ENCODE assay signal across 16 cellular contexts in the genomic region with DNA sequence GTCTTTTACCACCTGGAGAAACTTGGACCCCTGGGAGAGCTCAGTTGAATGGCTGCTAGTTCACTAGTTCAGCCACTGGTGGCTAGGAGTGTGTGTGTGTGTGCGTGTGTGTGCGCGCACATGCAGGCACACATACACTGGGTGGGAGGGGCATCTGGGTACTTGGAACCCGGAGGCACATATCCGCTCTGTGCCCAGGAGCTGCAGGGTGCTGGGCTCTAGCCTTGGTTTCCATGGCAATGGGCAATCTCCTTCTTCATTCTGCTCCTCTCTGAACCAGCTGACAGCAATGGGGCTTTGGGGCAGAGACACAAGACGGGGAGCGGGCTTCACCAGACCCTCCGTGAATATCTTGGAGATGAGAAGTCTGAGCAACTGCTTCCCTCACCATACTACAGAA.
DNase-seq lines count a peak whose midpoint lies in the region; ATAC-seq and TF ChIP-seq lines count a peak whose summit lies in the region.
"Had no signal": no experiment of that assay in that cellular context is flagged by ENCODE, and none has a peak within 500 bp of the region (broad histone marks: within the 10 kb centered on the region; RNA-seq: fewer than 3 reads in every experiment).

No MANE protein-coding gene starts in this region.

- ATAC-seq in esophagus mucosa (no peak), T-cell (replicated peaks in 1 of 4) (no peak)
- ATAC-seq: GM23338 had no signal

- H3K27me3 ChIP-seq in BLaER1 (no peaks in the 10 kb centered on the region), neuronal stem cell (ENCODE audit: control insufficient read depth in 3 of 3, insufficient read depth in 3 of 3, low read depth in 1 of 3, low read length in 3 of 3) (peaks cover 0 to 22% (median 0%) of the 10 kb centered on the region in 3 experiments), esophagus squamous epithelium (peaks cover 0 to 76% (median 0%) of the 10 kb centered on the region in 4 donors)

- H3K9ac ChIP-seq in BLaER1 (no peak overlapping the region), neuronal stem cell (ENCODE audit: low read depth, low read length, poor library complexity) (no peak overlapping the region)

- no peak overlapping the region for H3K4me3 Mint-ChIP-seq in T-cell
- H3K4me3 Mint-ChIP-seq: CD14-positive monocyte; CD4-positive, alpha-beta memory T cell; GM23338 had no signal

- H3K4me1 ChIP-seq in BLaER1 (peaks cover 54% of the 10 kb centered on the region), neuronal stem cell (ENCODE audit: control insufficient read depth in 2 of 2, insufficient read depth in 1 of 2, low read depth in 1 of 2, low read length in 2 of 2) (no peaks in the 10 kb centered on the region), esophagus squamous epithelium (no peaks in the 10 kb centered on the region)

- H3K4me1 Mint-ChIP-seq in T-cell = peaks cover 0 to 15% (median 8%) of the 10 kb centered on the region in 3 donors
- H3K4me1 Mint-ChIP-seq: CD14-positive monocyte had no signal

- H2BK120ac ChIP-seq in neuronal stem cell (ENCODE audit: low read depth, low read length) = no peak overlapping the region

- intact Hi-C loops in esophagus squamous epithelium (cut with DNase I) = no loop called here

- TF ChIP-seq POLR2A in esophagus squamous epithelium (IDR thresholded peaks at IDR 0.05) = no peak

- H3K36me3 Mint-ChIP-seq in T-cell = no peaks in the 10 kb centered on the region
- H3K36me3 Mint-ChIP-seq: CD14-positive monocyte; CD4-positive, alpha-beta memory T cell had no signal

- no peak overlapping the region for H3K27ac Mint-ChIP-seq in T-cell
- H3K27ac Mint-ChIP-seq: CD14-positive monocyte; CD4-positive, alpha-beta memory T cell; GM23338 had no signal

- no peak overlapping the region for H3K14ac ChIP-seq in neuronal stem cell (ENCODE audit: low read length)

- DNase-seq in cerebellum (ENCODE audit: low spot score) (peak; percentile 87), neuronal stem cell (ENCODE audit: low spot score) (no peak), esophagus squamous epithelium (lab: John Stamatoyannopoulos, UW) (no peak), T-cell (no peak)
- DNase-seq in stimulated activated CD4-positive, alpha-beta T cell treated with anti-CD3 and anti-CD28 coated beads, Interleukin-2, amount 100 ng/mL, for 24 hours = no peak
- DNase-seq: ACHN; CD4-positive, alpha-beta memory T cell; DMS153; DMS79; GF-D8; HCEC 1CT had no signal

- H3K27ac ChIP-seq in BLaER1 (no peak overlapping the region), KOPT-K1 (ENCODE audit: low read depth, low read length, poor library complexity, severe bottlenecking) (peak overlapping the region; percentile 62), neuronal stem cell (replicated peaks; ENCODE audit: low read length) (no peak overlapping the region), esophagus squamous epithelium (no peak overlapping the region)

- H3K4me2 ChIP-seq in BLaER1 (peak overlapping the region; percentile 75; the same call in 1 of the 2 replicates), neuronal stem cell (ENCODE audit: insufficient read depth, low read length, poor library complexity, severe bottlenecking) (no peak overlapping the region)
- H3K4me2 ChIP-seq: GM23338 had no signal

- H2BK5ac ChIP-seq in neuronal stem cell (ENCODE audit: low read length) = no peak overlapping the region

- no CpG with 5 or more reads among the region's 8 CpGs for WGBS in neuronal stem cell (ENCODE audit: extremely low coverage in 2 of 2, insufficient read length in 2 of 2, insufficient replicate concordance in 1 of 2), 2 donors
- WGBS in esophagus squamous epithelium, 2 donors = 63 to 92% methylated on average over 3 to 4 of the region's 8 CpGs

- CTCF ChIA-PET in T-cell (lab: Charles Lee) = no interaction called here

- H3K9me3 Mint-ChIP-seq in T-cell = no peaks in the 10 kb centered on the region
- H3K9me3 Mint-ChIP-seq: CD4-positive, alpha-beta memory T cell; GM23338 had no signal

- H3K36me3 ChIP-seq in BLaER1 (no peaks in the 10 kb centered on the region), KOPT-K1 (ENCODE audit: insufficient read depth, low read length) (no peaks in the 10 kb centered on the region), neuronal stem cell (replicated peaks in 1 of 2; ENCODE audit: control insufficient read depth in 2 of 2, insufficient read depth in 2 of 2, low read length in 2 of 2) (no peaks in the 10 kb centered on the region), esophagus squamous epithelium (no peaks in the 10 kb centered on the region)

- H3K4me3 ChIP-seq in BLaER1 (no peak overlapping the region), neuronal stem cell (ENCODE audit: low read length in 2 of 2) (no peak overlapping the region), esophagus squamous epithelium (no peak overlapping the region)
- H3K4me3 ChIP-seq: GM23338 had no signal

- H2BK15ac ChIP-seq in neuronal stem cell (ENCODE audit: low read length) = no peak overlapping the region

- no peaks in the 10 kb centered on the region for H4K20me1 ChIP-seq in BLaER1

- H4K8ac ChIP-seq in neuronal stem cell (ENCODE audit: low read depth, low read length) = no peak overlapping the region

- H4K91ac ChIP-seq in neuronal stem cell (ENCODE audit: low read depth, low read length, poor library complexity) = no peak overlapping the region

- no peak overlapping the region for H2AFZ ChIP-seq in neuronal stem cell (ENCODE audit: low read length)
- H2AFZ ChIP-seq: GM23338 had no signal

- H2AK5ac ChIP-seq in neuronal stem cell (ENCODE audit: low read depth, low read length) = no peak overlapping the region

- peak overlapping the region; percentile 23 for H3K18ac ChIP-seq in neuronal stem cell (ENCODE audit: low read length)

- POLR2A ChIA-PET in T-cell (lab: Charles Lee) = interaction anchor here in 1 of 2 donors (0.6 kb wide), 1 partner anchor 76 kb away, joined by 7 read pairs; no protein-coding TSS in a partner anchor

- H3K9me3 ChIP-seq in BLaER1 = no peaks in the 10 kb centered on the region
- H3K9me3 ChIP-seq in KOPT-K1 (ENCODE audit: insufficient read depth, low read length, poor library complexity, severe bottlenecking) = no peaks in the 10 kb centered on the region
- no peaks in the 10 kb centered on the region for H3K9me3 ChIP-seq in neuronal stem cell (replicated peaks in 1 of 2; ENCODE audit: control insufficient read depth in 2 of 2, insufficient read depth in 1 of 2, low read depth in 1 of 2, low read length in 2 of 2)
- no peaks in the 10 kb centered on the region for H3K9me3 ChIP-seq in esophagus squamous epithelium

- TF ChIP-seq CTCF in esophagus squamous epithelium (IDR thresholded peaks at IDR 0.05) = no peak

- H3K79me1 ChIP-seq in neuronal stem cell (ENCODE audit: low read depth, low read length) = no peaks in the 10 kb centered on the region

- no peak overlapping the region for H3K4ac ChIP-seq in neuronal stem cell (ENCODE audit: low read length)

- H3K27me3 Mint-ChIP-seq in T-cell = peaks cover 3 to 4% of the 10 kb centered on the region in 2 donors

- H3K23ac ChIP-seq in neuronal stem cell (ENCODE audit: low read depth, low read length, poor library complexity) = no peak overlapping the region

- H2BK12ac ChIP-seq in neuronal stem cell (ENCODE audit: low read length) = no peak overlapping the region
